29 cellular contexts compared by ENCODE assay signal in genomic region chr1:180435566-180435965, GRCh38.
"Had no signal": no experiment of that assay in that cellular context is flagged by ENCODE, and none has a peak within 500 bp of the region (broad histone marks: within the 10 kb centered on the region; RNA-seq: fewer than 3 reads in every experiment).

No MANE protein-coding gene starts in this region.

- H3K27me3 ChIP-seq: ascending aorta, breast epithelium, cardiac muscle cell, colonic mucosa, gastroesophageal sphincter, heart right ventricle had no signal

- H3K4me1 ChIP-seq: breast epithelium, colonic mucosa, gastroesophageal sphincter, heart right ventricle had no signal

- H3K27ac ChIP-seq: ascending aorta, breast epithelium, cardiac muscle cell, colonic mucosa, epithelial cell of prostate, gastroesophageal sphincter, heart right ventricle, WERI-Rb-1 had no signal

- DNase-seq: activated B cell treated with CpG ODN at 0.5 μM for 24 hours; activated CD4-positive, alpha-beta T cell treated with anti-CD3 and anti-CD28 coated beads for 48 hours; activated CD4-positive, alpha-beta T cell treated with anti-CD3 and anti-CD28 coated beads, Interleukin-2, amount 50 U/mL, for 1 hour; activated CD4-positive, alpha-beta T cell treated with anti-CD3 and anti-CD28 coated beads, Interleukin-2, amount 50 U/mL, for 48 hours; activated CD8-positive, alpha-beta memory T cell treated with anti-CD3 and anti-CD28 coated beads, Interleukin-2, amount 50 U/mL, for 48 hours; activated gamma-delta T cell; activated naive CD4-positive, alpha-beta T cell; activated naive CD4-positive, alpha-beta T cell treated with anti-CD3 and anti-CD28 coated beads, Interleukin-2, amount 10 ng/mL, durations not matched to agents 7 days and 5 days; activated naive CD8-positive, alpha-beta T cell treated with anti-CD3 and anti-CD28 coated beads, Interleukin-2, amount 10 ng/mL, durations not matched to agents 7 days and 5 days; activated T-cell treated with anti-CD3 and anti-CD28 coated beads for 4 hours; activated T-cell treated with anti-CD3 and anti-CD28 coated beads, Interleukin-2, amount 50 U/mL, for 24 hours; activated T-cell treated with anti-CD3 and anti-CD28 coated beads, Interleukin-2, amount 50 U/mL, for 72 hours; central memory CD4-positive, alpha-beta T cell; cerebellar nuclear complex; colonic mucosa; effector CD8-positive, alpha-beta T cell; foreskin fibroblast; heart right ventricle; T-helper 1 cell; T-helper 17 cell; T1000; WERI-Rb-1 had no signal

- H3K4me3 ChIP-seq: ascending aorta, breast epithelium, cardiac muscle cell, colonic mucosa, gastroesophageal sphincter, heart right ventricle had no signal

- H3K36me3 ChIP-seq: ascending aorta, breast epithelium, cardiac muscle cell, colonic mucosa, gastroesophageal sphincter, heart right ventricle had no signal

- H3K9me3 ChIP-seq: ascending aorta, breast epithelium, colonic mucosa, gastroesophageal sphincter, heart right ventricle had no signal

- ATAC-seq: activated CD4-positive, CD25-positive, alpha-beta regulatory T cell treated with anti-CD3 and anti-CD28 coated beads, Interleukin-2, amount 50 U/mL, for 24 hours; activated naive CD4-positive, alpha-beta T cell treated with anti-CD3 and anti-CD28 coated beads, Interleukin-2, amount 50 U/mL, for 72 hours; activated T-cell treated with anti-CD3 and anti-CD28 coated beads, Interleukin-2, amount 50 U/mL, for 72 hours; gastroesophageal sphincter; heart right ventricle; T-helper 17 cell had no signal
